In the genomic region with DNA sequence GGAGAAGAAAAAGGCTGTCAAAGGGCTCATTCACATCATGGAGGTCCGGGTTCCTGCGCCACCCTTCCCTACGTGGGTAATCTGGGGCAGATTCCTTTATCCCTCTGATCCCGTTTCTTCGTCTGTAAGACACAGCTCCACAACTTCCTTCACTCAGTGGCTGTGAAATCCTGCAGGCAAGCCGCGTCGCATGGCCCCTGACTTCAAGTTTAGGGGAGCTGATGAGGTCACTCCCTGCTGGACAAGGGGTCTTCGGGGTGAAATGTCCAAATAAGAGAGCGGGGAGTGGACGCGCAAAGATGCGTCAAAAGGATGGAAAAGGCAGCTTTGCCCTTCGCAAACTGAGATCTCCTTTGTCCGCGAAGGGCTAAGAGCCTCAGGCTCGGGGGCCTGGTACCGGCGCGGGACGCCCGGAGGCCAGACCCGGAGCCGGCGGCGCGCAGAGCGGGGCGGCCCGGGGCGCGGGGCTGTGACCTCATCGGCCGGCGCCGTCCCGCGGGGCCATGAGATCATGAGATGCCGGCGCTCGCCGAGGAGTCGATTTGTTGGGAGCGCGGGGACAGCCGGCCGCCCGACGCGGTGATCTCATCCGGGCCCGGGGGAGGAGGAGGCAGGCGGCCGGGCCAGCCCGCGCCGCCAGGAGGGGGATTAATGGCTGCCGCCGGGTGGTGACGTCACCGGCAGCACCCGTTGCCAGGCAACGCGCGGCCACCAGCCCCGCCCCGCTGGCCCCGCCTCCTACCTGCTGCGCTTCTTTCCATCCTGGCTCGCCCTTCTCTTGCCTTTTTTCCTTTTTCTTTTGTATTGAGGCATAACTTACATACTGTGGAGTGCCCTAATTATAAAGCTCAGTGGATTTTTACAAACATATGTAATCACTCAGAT, we compare ENCODE assay signal across 8 cellular contexts.
DNase-seq lines count a peak whose midpoint lies in the region; ATAC-seq and TF ChIP-seq lines count a peak whose summit lies in the region.

No MANE protein-coding gene starts in this region.

- no peaks in the 10 kb centered on the region for H3K36me3 ChIP-seq in duodenal mucosa (ENCODE audit: control insufficient read depth in 1 of 2, insufficient read depth in 2 of 2, low read length in 2 of 2)
- H3K36me3 ChIP-seq in lower lobe of right lung: no peaks in the 10 kb centered on the region

- H3K4me1 ChIP-seq in duodenal mucosa (ENCODE audit: control insufficient read depth in 1 of 2, insufficient read depth in 2 of 2, low read length in 2 of 2) (peaks cover 6 to 10% of the 10 kb centered on the region in 2 donors), lower lobe of right lung (peaks cover 20% of the 10 kb centered on the region)

- ATAC-seq in GM19395 (IDR thresholded peaks at IDR 0.05; ENCODE audit: unreplicated experiment): peak; percentile 82
- peak; percentile 71 for ATAC-seq in HG03558 (IDR thresholded peaks at IDR 0.05; ENCODE audit: extremely low read depth, unreplicated experiment)
- ATAC-seq in lower lobe of right lung: peak; percentile 95 to 97

- H3K9me3 Mint-ChIP-seq in activated CD4-positive, alpha-beta memory T cell treated with anti-CD3 and anti-CD28 coated beads, Interleukin-2, amount 10 ng/mL, durations not matched to agents 7 days and 5 days: no peaks in the 10 kb centered on the region

- POLR2A ChIA-PET in activated CD4-positive, alpha-beta memory T cell treated with anti-CD3 and anti-CD28 coated beads, Interleukin-2, amount 10 ng/mL, durations not matched to agents 7 days and 5 days (lab: Charles Lee): interaction anchor here (0.9 to 1.1 kb wide), 2 partner anchors 19 to 108 kb away, joined by 3 read pairs; no protein-coding TSS in a partner anchor

- no peaks in the 10 kb centered on the region for H3K27me3 Mint-ChIP-seq in activated CD4-positive, alpha-beta memory T cell treated with anti-CD3 and anti-CD28 coated beads, Interleukin-2, amount 10 ng/mL, durations not matched to agents 7 days and 5 days

- peak overlapping the region; percentile 87 to 98 for H3K9ac ChIP-seq in duodenal mucosa (ENCODE audit: low read depth in 1 of 2, low read length in 2 of 2)

- H3K9me3 ChIP-seq in duodenal mucosa (ENCODE audit: control insufficient read depth in 1 of 2, low read length in 2 of 2): no peaks in the 10 kb centered on the region
- no peaks in the 10 kb centered on the region for H3K9me3 ChIP-seq in lower lobe of right lung

- intact Hi-C loops in lower lobe of right lung (cut with DNase I): no loop called here

- H3K4me3 ChIP-seq in duodenal mucosa (ENCODE audit: low read depth in 1 of 2, low read length in 2 of 2) (peak overlapping the region; percentile 97 to 99), lower lobe of right lung (peak overlapping the region; percentile 78)

- H3K27ac ChIP-seq in duodenal mucosa (ENCODE audit: low read depth, low read length) (peak overlapping the region; percentile 89), lower lobe of right lung (peak overlapping the region; percentile 95)

- peak overlapping the region; percentile 93 for H3K27ac Mint-ChIP-seq in activated CD4-positive, alpha-beta memory T cell treated with anti-CD3 and anti-CD28 coated beads, Interleukin-2, amount 10 ng/mL, durations not matched to agents 7 days and 5 days

- peak overlapping the region; percentile 92 for H3K4me3 Mint-ChIP-seq in activated CD4-positive, alpha-beta memory T cell treated with anti-CD3 and anti-CD28 coated beads, Interleukin-2, amount 10 ng/mL, durations not matched to agents 7 days and 5 days

- TF ChIP-seq CTCF in lower lobe of right lung (IDR thresholded peaks at IDR 0.05): no peak

- DNase-seq in CD1c-positive myeloid dendritic cell (ENCODE audit: extremely low spot score) (peak; percentile 91), NCI-H748 treated with DMSO at 0.1 percent for 48 hours (lab: John Stamatoyannopoulos, UW) (peak; percentile 82), lower lobe of right lung (peak; percentile 91)
- DNase-seq in activated CD4-positive, alpha-beta memory T cell treated with anti-CD3 and anti-CD28 coated beads, Interleukin-2, amount 10 ng/mL, durations not matched to agents 7 days and 5 days: peak; percentile 89
- peak; percentile 73 to 89 (median 89) for DNase-seq in stimulated activated CD4-positive, alpha-beta T cell treated with anti-CD3 and anti-CD28 coated beads, TNF-alpha, amount 100 ng/mL, for 1 hour (ENCODE audit: low read depth in 3 of 3, low spot score in 1 of 3)

- H3K36me3 Mint-ChIP-seq in activated CD4-positive, alpha-beta memory T cell treated with anti-CD3 and anti-CD28 coated beads, Interleukin-2, amount 10 ng/mL, durations not matched to agents 7 days and 5 days (ENCODE audit: low read depth): no peaks in the 10 kb centered on the region

- H3K27me3 ChIP-seq in duodenal mucosa (ENCODE audit: control insufficient read depth in 1 of 2, insufficient read depth in 2 of 2, low read length in 2 of 2) (no peaks in the 10 kb centered on the region), lower lobe of right lung (ENCODE audit: low read depth) (no peaks in the 10 kb centered on the region)

- CTCF ChIA-PET in activated CD4-positive, alpha-beta memory T cell treated with anti-CD3 and anti-CD28 coated beads, Interleukin-2, amount 10 ng/mL, durations not matched to agents 7 days and 5 days (lab: Charles Lee): interaction anchor here (0.9 kb wide), 1 partner anchor 26 kb away, joined by 3 read pairs; no protein-coding TSS in a partner anchor

- H3K4me1 Mint-ChIP-seq in activated CD4-positive, alpha-beta memory T cell treated with anti-CD3 and anti-CD28 coated beads, Interleukin-2, amount 10 ng/mL, durations not matched to agents 7 days and 5 days: peaks cover 23% of the 10 kb centered on the region

Comparison
In these comparisons a context has a peak if more than half of its experiments do, and no peak if none do; other contexts are left out.
1. Peak in every context shown above with its lines: DNase-seq, ATAC-seq, H3K4me3 ChIP-seq and H3K27ac ChIP-seq.